Comparison of ENCODE assay signal across 18 cellular contexts in genomic region chr2:41990688-41991087, GRCh38. TPM values are rescaled to one million over a fixed set of nuclear protein-coding genes. Genes with fewer than 3 reads are reported as not detected.
DNase-seq lines count a peak whose midpoint lies in the region; ATAC-seq and TF ChIP-seq lines count a peak whose summit lies in the region.
"Had no signal": no experiment of that assay in that cellular context is flagged by ENCODE, and none has a peak within 500 bp of the region (broad histone marks: within the 10 kb centered on the region; RNA-seq: fewer than 3 reads in every experiment).

No MANE protein-coding gene starts in this region.

- POLR2A ChIA-PET in A673 (lab: Charles Lee; ENCODE audit: low non-redundant PET), result no interaction called here

- H3K27me3 Mint-ChIP-seq in activated T-helper 17 cell treated with anti-CD3 and anti-CD28 coated beads, Interleukin-2, amount 50 U/mL, for 72 hours, result peaks cover 7% of the 10 kb centered on the region
- H3K27me3 Mint-ChIP-seq in neural progenitor cell (ENCODE audit: insufficient read depth, low read depth), result peaks cover 16% of the 10 kb centered on the region

- no TSS peak for BruUV-seq in A673 (replicated peaks; lab: Mats Ljungman, UMichigan)

- intact Hi-C loops in A673 (cut with micrococcal nuclease; ENCODE audit: unreplicated experiment), result no loop called here
- intact Hi-C loops in cardiac septum (cut with DNase I), result no loop called here

- H3K4me1 Mint-ChIP-seq in activated T-helper 17 cell treated with anti-CD3 and anti-CD28 coated beads, Interleukin-2, amount 50 U/mL, for 72 hours, result peaks cover 6% of the 10 kb centered on the region
- peaks cover 38% of the 10 kb centered on the region for H3K4me1 Mint-ChIP-seq in neural progenitor cell
- H3K4me1 Mint-ChIP-seq: CD8-positive, alpha-beta memory T cell had no signal

- no peaks in the 10 kb centered on the region for H4K20me1 ChIP-seq in neural progenitor cell (ENCODE audit: low read depth)

- no peaks in the 10 kb centered on the region for H3K9me3 ChIP-seq in A673 (ENCODE audit: low read depth, low read length, poor library complexity, severe bottlenecking)
- no peaks in the 10 kb centered on the region for H3K9me3 ChIP-seq in neural progenitor cell (ENCODE audit: low read depth)
- H3K9me3 ChIP-seq: testis had no signal

- no peaks in the 10 kb centered on the region for H3K9me3 Mint-ChIP-seq in activated T-helper 17 cell treated with anti-CD3 and anti-CD28 coated beads, Interleukin-2, amount 50 U/mL, for 72 hours
- peaks cover 13% of the 10 kb centered on the region for H3K9me3 Mint-ChIP-seq in neural progenitor cell

- H3K36me3 ChIP-seq in A673 (ENCODE audit: insufficient read depth, low read length, poor library complexity, severe bottlenecking) (no peaks in the 10 kb centered on the region), neural progenitor cell (no peaks in the 10 kb centered on the region)

- H3K27ac ChIP-seq in A673 (ENCODE audit: low read depth, low read length, poor library complexity, severe bottlenecking) (peak overlapping the region; percentile 88), neural progenitor cell (no peak overlapping the region)
- H3K27ac ChIP-seq: PC-9, VCaP had no signal

- H3K27me3 ChIP-seq in A673 (replicated peaks; ENCODE audit: insufficient read depth, low read depth, low read length, poor library complexity), result no peaks in the 10 kb centered on the region
- H3K27me3 ChIP-seq in neural progenitor cell, result no peaks in the 10 kb centered on the region
- H3K27me3 ChIP-seq: testis had no signal

- H3K4me3 Mint-ChIP-seq in activated T-helper 17 cell treated with anti-CD3 and anti-CD28 coated beads, Interleukin-2, amount 50 U/mL, for 72 hours, result no peak overlapping the region
- H3K4me3 Mint-ChIP-seq in neural progenitor cell, result peak overlapping the region; percentile 13
- H3K4me3 Mint-ChIP-seq: CD8-positive, alpha-beta memory T cell had no signal

- H3K79me2 ChIP-seq in neural progenitor cell (ENCODE audit: low read depth), result no peaks in the 10 kb centered on the region

- H3K4me3 ChIP-seq in A673 (ENCODE audit: low read depth, low read length, poor library complexity, severe bottlenecking) (no peak overlapping the region), fibroblast of pulmonary artery (replicated peaks; ENCODE audit: low read depth, low read length) (no peak overlapping the region), neural progenitor cell (no peak overlapping the region)
- H3K4me3 ChIP-seq: PC-9, testis had no signal

- peaks cover 70% of the 10 kb centered on the region for H3K4me1 ChIP-seq in A673 (ENCODE audit: insufficient read depth, low read length, poor library complexity, severe bottlenecking)
- H3K4me1 ChIP-seq in neural progenitor cell, result peaks cover 11% of the 10 kb centered on the region

- H3K4me2 ChIP-seq in neural progenitor cell, result no peak overlapping the region

- ATAC-seq in activated T-helper 17 cell treated with anti-CD3 and anti-CD28 coated beads, Interleukin-2, amount 50 U/mL, for 72 hours (replicated peaks), result peak; percentile 52
- ATAC-seq in HG02588 (IDR thresholded peaks at IDR 0.05; ENCODE audit: unreplicated experiment), result no peak
- ATAC-seq: SK-N-SH treated with all-trans-retinoic acid at 6 μM for 48 hours had no signal

- H3K9ac ChIP-seq in neural progenitor cell, result no peak overlapping the region

- peak; percentile 40 for DNase-seq in A673 (ENCODE audit: low spot score)
- peak; percentile 72 for DNase-seq in fibroblast of pulmonary artery (ENCODE audit: low read depth)
- DNase-seq in neural progenitor cell (ENCODE audit: low spot score), result no peak
- DNase-seq in activated naive CD4-positive, alpha-beta T cell (lab: John Stamatoyannopoulos, UW), result no peak
- DNase-seq in NCI-H2081 treated with DMSO at 0.1 percent for 48 hours (lab: John Stamatoyannopoulos, UW), result no peak
- DNase-seq in cardiac septum (ENCODE audit: low spot score), result no peak
- DNase-seq: activated gamma-delta T cell; CD8-positive, alpha-beta memory T cell; effector CD8-positive, alpha-beta T cell; NCI-H2029; NCI-H526; posterior cingulate gyrus; testis had no signal

- TF ChIP-seq CTCF in A673 (conservative IDR thresholded peaks at IDR 0.05; ENCODE audit: low read depth, low read length), result no peak
- TF ChIP-seq CTCF in fibroblast of pulmonary artery (IDR thresholded peaks at IDR 0.05; ENCODE audit: low read length, missing control alignments), result no peak
- no peak for TF ChIP-seq CTCF in neural progenitor cell (IDR thresholded peaks at IDR 0.05)

- no peaks in the 10 kb centered on the region for H3K36me3 Mint-ChIP-seq in activated T-helper 17 cell treated with anti-CD3 and anti-CD28 coated beads, Interleukin-2, amount 50 U/mL, for 72 hours (ENCODE audit: low read depth)
- no peaks in the 10 kb centered on the region for H3K36me3 Mint-ChIP-seq in neural progenitor cell
- H3K36me3 Mint-ChIP-seq: CD8-positive, alpha-beta memory T cell had no signal

- no peak overlapping the region for H3K27ac Mint-ChIP-seq in activated T-helper 17 cell treated with anti-CD3 and anti-CD28 coated beads, Interleukin-2, amount 50 U/mL, for 72 hours
- H3K27ac Mint-ChIP-seq in neural progenitor cell, result peak overlapping the region; percentile 44

- CTCF ChIA-PET in A673 (lab: Charles Lee), result no interaction called here

- H2AFZ ChIP-seq in neural progenitor cell (replicated peaks), result no peak overlapping the region
- H2AFZ ChIP-seq: PC-9 had no signal

- H3F3A ChIP-seq in neural progenitor cell (ENCODE audit: low read depth), result no peaks in the 10 kb centered on the region

RNA-seq across cellular contexts. Expression of gene PKDCC, which starts 57.1 kb away (rescaled TPM):
- 77.5 and 82.2 TPM in 2 replicates for total RNA-seq in A673 (2021)
- not detected for total RNA-seq in activated T-helper 17 cell treated with anti-CD3 and anti-CD28 coated beads, Interleukin-2, amount 50 U/mL, for 72 hours
- 70.4 and 133 TPM in 2 replicates for total RNA-seq in neural progenitor cell (ENCODE audit: low replicate concordance)
- total RNA-seq in cardiac septum, result 74.7 TPM

Comparison
In these comparisons a context has a peak if more than half of its experiments do, and no peak if none do; other contexts are left out.
1. DNase-seq: peak in A673 (single experiment) and fibroblast of pulmonary artery (single experiment); none in neural progenitor cell (single experiment), activated naive CD4-positive, alpha-beta T cell (0 of 4), NCI-H2081 treated with DMSO at 0.1 percent for 48 hours (single experiment) and cardiac septum (single experiment).
2. RNA of gene PKDCC, which starts 57.1 kb away (total RNA-seq): 77.5 to 82.2 TPM in A673, 74.7 TPM in cardiac septum (single experiment) and 70.4 to 133 TPM in neural progenitor cell; not detected in activated T-helper 17 cell treated with anti-CD3 and anti-CD28 coated beads, Interleukin-2, amount 50 U/mL, for 72 hours; every median in the first group is over 10 times any median in the second.